Comparison of ENCODE assay signal across 21 cellular contexts in genomic region chr1:165439287-165439686, GRCh38. TPM values are rescaled to one million over a fixed set of nuclear protein-coding genes. Genes with fewer than 3 reads are reported as not detected.
DNase-seq lines count a peak whose midpoint lies in the region; ATAC-seq and TF ChIP-seq lines count a peak whose summit lies in the region.
"Had no signal": no experiment of that assay in that cellular context is flagged by ENCODE, and none has a peak within 500 bp of the region (broad histone marks: within the 10 kb centered on the region; RNA-seq: fewer than 3 reads in every experiment).

No MANE protein-coding gene starts in this region.

- H3K27ac ChIP-seq in cardiac muscle cell, result peak overlapping the region; percentile 63
- peak overlapping the region; percentile 91 for H3K27ac ChIP-seq in WERI-Rb-1
- H3K27ac ChIP-seq in tibial nerve, result peak overlapping the region; percentile 5 to 62 (median 24)
- H3K27ac ChIP-seq: 22Rv1, C4-2B had no signal

- no peaks in the 10 kb centered on the region for H3K27me3 ChIP-seq in cardiac muscle cell
- H3K27me3 ChIP-seq in WERI-Rb-1 (ENCODE audit: insufficient read depth, low read depth, severe bottlenecking), result no peaks in the 10 kb centered on the region
- H3K27me3 ChIP-seq in tibial nerve, result no peaks in the 10 kb centered on the region

- ATAC-seq in left cardiac atrium, result no peak
- ATAC-seq: HCT116 had no signal

- no peak for TF ChIP-seq EP300 in tibial nerve (IDR thresholded peaks at IDR 0.05)

- 29 to 41% methylated on average over 7 of the region's 7 CpGs for WGBS in tibial nerve, 2 donors

- H3K4me3 ChIP-seq in cardiac muscle cell, result no peak overlapping the region
- H3K4me3 ChIP-seq in WERI-Rb-1 (ENCODE audit: low read depth, low read length), result peak overlapping the region; percentile 33
- no peak overlapping the region for H3K4me3 ChIP-seq in tibial nerve

- peak in 1 of 2 donors; percentile 47 for DNase-seq in cardiac muscle cell (ENCODE audit: low read depth in 1 of 2, low spot score in 1 of 2)
- DNase-seq in left cardiac atrium, result no peak
- peak; percentile 61 for DNase-seq in WERI-Rb-1
- DNase-seq in iPS-NIHi7 (ENCODE audit: extremely low spot score), result peak; percentile 25
- no peak for DNase-seq in tibial nerve (ENCODE audit: low spot score in 2 of 2)
- no peak for DNase-seq in posterior vena cava (ENCODE audit: low spot score)
- DNase-seq in RKO (ENCODE audit: low spot score), result no peak
- DNase-seq in NCI-H1436 (lab: John Stamatoyannopoulos, UW), result no peak
- DNase-seq: AML-193, DMS 273 treated with DMSO at 0.1 percent for 48 hours, DND-41, NCI-H187, NCI-H2107, NCI-H345, NCI-H526 treated with DMSO at 0.1 percent for 48 hours, RPMI8226, SHP77 treated with DMSO at 0.1 percent for 48 hours, SK-N-SH had no signal

- TF ChIP-seq POLR2A in tibial nerve (IDR thresholded peaks at IDR 0.05), result no peak

- H3K4me1 ChIP-seq in cardiac muscle cell (ENCODE audit: low read depth), result peaks cover 56% of the 10 kb centered on the region
- H3K4me1 ChIP-seq in tibial nerve, result peaks cover 0 to 13% (median 0%) of the 10 kb centered on the region in 4 donors

- intact Hi-C loops in left cardiac atrium (cut with DNase I) (no loop called here), posterior vena cava (cut with DNase I) (no loop called here)

- H3K9me3 ChIP-seq in cardiac muscle cell (ENCODE audit: low read depth) (no peaks in the 10 kb centered on the region), WERI-Rb-1 (ENCODE audit: severe bottlenecking) (no peaks in the 10 kb centered on the region), tibial nerve (no peaks in the 10 kb centered on the region)
- H3K9me3 ChIP-seq: SK-N-SH had no signal

- H3K36me3 ChIP-seq in cardiac muscle cell, result no peaks in the 10 kb centered on the region
- peaks cover 92% of the 10 kb centered on the region for H3K36me3 ChIP-seq in WERI-Rb-1
- H3K36me3 ChIP-seq in tibial nerve, result no peaks in the 10 kb centered on the region

- no peak for TF ChIP-seq CTCF in cardiac muscle cell (IDR thresholded peaks at IDR 0.05; ENCODE audit: low read depth, low read length)
- no peak for TF ChIP-seq CTCF in WERI-Rb-1 (IDR thresholded peaks at IDR 0.05; ENCODE audit: low read depth, low read length)
- no peak for TF ChIP-seq CTCF in tibial nerve (IDR thresholded peaks at IDR 0.05)

RNA-seq across cellular contexts. Expression of gene RXRG, which starts 5.6 kb away (rescaled TPM):
- 247 and 285 TPM in 2 replicates for total RNA-seq in cardiac muscle cell
- 296 and 429 TPM in 2 replicates for polyA plus RNA-seq in cardiac muscle cell
- total RNA-seq in left cardiac atrium, result 1 to 10 TPM; 2.4 to 5.3 TPM
- 10 to 100 TPM in 2 of 4 donors, 1 to 10 TPM in 2; 3.3 to 13.8 (median 7.3) TPM for total RNA-seq in tibial nerve
- under 1 TPM; 0.52 to 0.56 TPM for total RNA-seq in posterior vena cava
- polyA plus RNA-seq: SK-N-SH had no signal

Comparison
In these comparisons a context has a peak if more than half of its experiments do, and no peak if none do; other contexts are left out.
1. RNA of gene RXRG, which starts 5.6 kb away (total RNA-seq): 247 to 285 TPM in cardiac muscle cell; 3.3 to 13.8 TPM in tibial nerve, 2.4 to 5.3 TPM in left cardiac atrium and 0.52 to 0.56 TPM in posterior vena cava; every median in the first group is over 10 times any median in the second.
2. DNase-seq: peak in WERI-Rb-1 (single experiment) and iPS-NIHi7 (single experiment); none in left cardiac atrium (single experiment), tibial nerve (0 of 2), posterior vena cava (single experiment), RKO (single experiment) and NCI-H1436 (single experiment).
3. H3K27ac ChIP-seq: peak in every context shown above with its lines; median percentile 91 in WERI-Rb-1; 63 in cardiac muscle cell; 24 in tibial nerve.